Comparison of ENCODE assay signal across 16 cellular contexts in genomic region chr5:81269751-81270686, GRCh38. TPM values are rescaled to one million over a fixed set of nuclear protein-coding genes. Genes with fewer than 3 reads are reported as not detected.
DNase-seq lines count a peak whose midpoint lies in the region; FAIRE-seq and TF ChIP-seq lines count a peak whose summit lies in the region.
"Had no signal": no experiment of that assay in that cellular context is flagged by ENCODE, and none has a peak within 500 bp of the region (broad histone marks: within the 10 kb centered on the region; RNA-seq: fewer than 3 reads in every experiment).

No MANE protein-coding gene starts in this region.

- peaks cover 8% of the 10 kb centered on the region for H3K4me1 Mint-ChIP-seq in neural progenitor cell

- H3K27ac Mint-ChIP-seq in neural progenitor cell = peak overlapping the region; percentile 70

- no peaks in the 10 kb centered on the region for H4K20me1 ChIP-seq in neural progenitor cell (ENCODE audit: low read depth)

- DNase-seq in NCI-H1417 (lab: John Stamatoyannopoulos, UW) = peak in 2 of 3 experiments; percentile 5 to 10
- DNase-seq in NCI-H1417 treated with DMSO at 0.1 percent for 48 hours (lab: John Stamatoyannopoulos, UW) = no peak
- peak; percentile 70 for DNase-seq in NB4 (ENCODE audit: low read depth)
- peak; percentile 22 for DNase-seq in WERI-Rb-1
- peak; percentile 59 for DNase-seq in neural progenitor cell (ENCODE audit: low spot score)
- no peak for DNase-seq in NCI-H1436 treated with DMSO at 0.1 percent for 48 hours (lab: John Stamatoyannopoulos, UW)
- DNase-seq in occipital lobe (lab: John Stamatoyannopoulos, UW) = no peak
- no peak for DNase-seq in GM12892 (ENCODE audit: insufficient read length)
- DNase-seq: activated CD4-positive, alpha-beta T cell treated with anti-CD3 and anti-CD28 coated beads, Interleukin-2, amount 50 U/mL, for 48 hours; activated naive CD4-positive, alpha-beta T cell; caudate nucleus; esophagus squamous epithelium; Karpas-422; NCI-H524; thyroid gland had no signal

- peak overlapping the region; percentile 50 for H3K4me2 ChIP-seq in neural progenitor cell

- peaks cover 44% of the 10 kb centered on the region for H3K9me3 Mint-ChIP-seq in neural progenitor cell

- peaks cover 16% of the 10 kb centered on the region for H3K4me1 ChIP-seq in neural progenitor cell
- H3K4me1 ChIP-seq: thyroid gland had no signal

- H2AFZ ChIP-seq in neural progenitor cell (replicated peaks) = peak overlapping the region; percentile 40

- peaks cover 97% of the 10 kb centered on the region for H3K79me2 ChIP-seq in neural progenitor cell (ENCODE audit: low read depth)

- H3K27me3 ChIP-seq in WERI-Rb-1 (ENCODE audit: insufficient read depth, low read depth, severe bottlenecking) (no peaks in the 10 kb centered on the region), neural progenitor cell (no peaks in the 10 kb centered on the region)
- H3K27me3 ChIP-seq: esophagus squamous epithelium, thyroid gland had no signal

- H3K27ac ChIP-seq in WERI-Rb-1 = no peak overlapping the region
- peak overlapping the region; percentile 84 for H3K27ac ChIP-seq in neural progenitor cell
- H3K27ac ChIP-seq: thyroid gland had no signal

- no peaks in the 10 kb centered on the region for H3K36me3 ChIP-seq in WERI-Rb-1
- no peaks in the 10 kb centered on the region for H3K36me3 ChIP-seq in neural progenitor cell
- H3K36me3 ChIP-seq: esophagus squamous epithelium, thyroid gland had no signal

- H3K36me3 Mint-ChIP-seq in neural progenitor cell = peaks cover 29% of the 10 kb centered on the region

- no peak for TF ChIP-seq POLR2A in NB4 (IDR thresholded peaks at IDR 0.05; ENCODE audit: extremely low read depth, insufficient read length)
- TF ChIP-seq POLR2A in GM12892 (IDR thresholded peaks at IDR 0.05; ENCODE audit: low read depth, low read length) = no peak

- H3F3A ChIP-seq in neural progenitor cell (ENCODE audit: low read depth) = peaks cover 24% of the 10 kb centered on the region

- H3K9me3 ChIP-seq in WERI-Rb-1 (ENCODE audit: severe bottlenecking) = no peaks in the 10 kb centered on the region
- peaks cover 7% of the 10 kb centered on the region for H3K9me3 ChIP-seq in neural progenitor cell (ENCODE audit: low read depth)
- H3K9me3 ChIP-seq: thyroid gland had no signal

- no peak for TF ChIP-seq CTCF in NB4 (IDR thresholded peaks at IDR 0.05; ENCODE audit: low read depth, low read length)
- no peak for TF ChIP-seq CTCF in WERI-Rb-1 (IDR thresholded peaks at IDR 0.05; ENCODE audit: low read depth, low read length)
- TF ChIP-seq CTCF in neural progenitor cell (IDR thresholded peaks at IDR 0.05) = peak; percentile 7

- H3K4me3 Mint-ChIP-seq in neural progenitor cell = no peak overlapping the region

- FAIRE-seq in GM12892 (lab: Jason Lieb, UNC) = no peak
- FAIRE-seq: A204.1 had no signal

- no peaks in the 10 kb centered on the region for H3K27me3 Mint-ChIP-seq in neural progenitor cell (ENCODE audit: insufficient read depth, low read depth)

- H3K4me3 ChIP-seq in NB4 (ENCODE audit: low read depth, low read length) = peak overlapping the region; percentile 25
- no peak overlapping the region for H3K4me3 ChIP-seq in WERI-Rb-1 (ENCODE audit: low read depth, low read length)
- no peak overlapping the region for H3K4me3 ChIP-seq in neural progenitor cell
- H3K4me3 ChIP-seq: esophagus squamous epithelium, thyroid gland had no signal

- H3K9ac ChIP-seq in neural progenitor cell = no peak overlapping the region

RNA-seq across cellular contexts. Expression of gene ZCCHC9, which starts 31.4 kb away (rescaled TPM):
- total RNA-seq in neural progenitor cell (ENCODE audit: low replicate concordance) (41.3 and 57.4 TPM in 2 replicates), occipital lobe (10.3 TPM)
- polyA plus RNA-seq in GM12892 (2012; ENCODE audit: missing spikeins) = 45.9 TPM

RNA-seq across cellular contexts. Expression of gene CKMT2, which starts 36.9 kb away (rescaled TPM):
- total RNA-seq in neural progenitor cell (ENCODE audit: low replicate concordance) (not detected in 2 replicates), occipital lobe (1.2 TPM)
- 0.76 TPM for polyA plus RNA-seq in GM12892 (2012; ENCODE audit: missing spikeins)

Comparison
In these comparisons a context has a peak if more than half of its experiments do, and no peak if none do; other contexts are left out.
1. DNase-seq: peak in NCI-H1417 (2 of 3), NB4 (single experiment), WERI-Rb-1 (single experiment) and neural progenitor cell (single experiment); none in NCI-H1417 treated with DMSO at 0.1 percent for 48 hours (single experiment), NCI-H1436 treated with DMSO at 0.1 percent for 48 hours (single experiment), occipital lobe (single experiment) and GM12892 (single experiment).